25 cellular contexts compared by ENCODE assay signal in genomic region chr2:3453196-3453845, GRCh38.
DNase-seq lines count a peak whose midpoint lies in the region; ATAC-seq and TF ChIP-seq lines count a peak whose summit lies in the region.
"Had no signal": no experiment of that assay in that cellular context is flagged by ENCODE, and none has a peak within 500 bp of the region (broad histone marks: within the 10 kb centered on the region; RNA-seq: fewer than 3 reads in every experiment).

No MANE protein-coding gene starts in this region.

- no peaks in the 10 kb centered on the region for H3K9me3 ChIP-seq in body of pancreas
- no peaks in the 10 kb centered on the region for H3K9me3 ChIP-seq in right cardiac atrium (ENCODE audit: control insufficient read depth, low read length)
- H3K9me3 ChIP-seq: A549 had no signal

- intact Hi-C loops in body of pancreas (cut with DNase I) (no loop called here), right cardiac atrium (cut with DNase I) (no loop called here), sciatic nerve (cut with DNase I) (no loop called here)

- H3K36me3 ChIP-seq in body of pancreas (replicated peaks in 1 of 2; ENCODE audit: insufficient read depth in 1 of 2, low read depth in 2 of 2) = peaks cover 0 to 10% of the 10 kb centered on the region in 2 donors

- ATAC-seq in activated CD8-positive, alpha-beta memory T cell treated with anti-CD3 and anti-CD28 coated beads, Interleukin-2, amount 10 ng/mL, durations not matched to agents 7 days and 5 days = no peak
- ATAC-seq in body of pancreas (peak; percentile 30), right cardiac atrium (peak; percentile 12 to 35), sciatic nerve (peak; percentile 25)
- ATAC-seq in naive thymus-derived CD8-positive, alpha-beta T cell = no peak
- ATAC-seq: A549; activated T-helper 17 cell treated with anti-CD3 and anti-CD28 coated beads, Interleukin-2, amount 50 U/mL, for 72 hours; left colon had no signal

- peaks cover 5% of the 10 kb centered on the region for H3K36me3 Mint-ChIP-seq in activated CD8-positive, alpha-beta memory T cell treated with anti-CD3 and anti-CD28 coated beads, Interleukin-2, amount 10 ng/mL, durations not matched to agents 7 days and 5 days
- H3K36me3 Mint-ChIP-seq in naive thymus-derived CD8-positive, alpha-beta T cell = peaks cover 0 to 70% (median 19%) of the 10 kb centered on the region in 3 donors

- H3K27me3 ChIP-seq in body of pancreas (no peaks in the 10 kb centered on the region), right cardiac atrium (ENCODE audit: control insufficient read depth, insufficient read depth) (no peaks in the 10 kb centered on the region)

- CTCF ChIA-PET in activated CD8-positive, alpha-beta memory T cell treated with anti-CD3 and anti-CD28 coated beads, Interleukin-2, amount 10 ng/mL, durations not matched to agents 7 days and 5 days (lab: Charles Lee) = interaction anchor here (1.1 kb wide), 1 partner anchor 9 kb away, joined by 5 read pairs; no protein-coding TSS in a partner anchor

- no peak for TF ChIP-seq CTCF in body of pancreas (IDR thresholded peaks at IDR 0.05)

- no peak for TF ChIP-seq POLR2A in body of pancreas (IDR thresholded peaks at IDR 0.05)

- no peak overlapping the region for H3K4me3 ChIP-seq in body of pancreas
- H3K4me3 ChIP-seq in right cardiac atrium (ENCODE audit: low read length) = no peak overlapping the region
- H3K4me3 ChIP-seq: A549 had no signal

- POLR2A ChIA-PET in naive thymus-derived CD8-positive, alpha-beta T cell (lab: Charles Lee) = no interaction called here

- no peaks in the 10 kb centered on the region for H3K4me1 ChIP-seq in body of pancreas
- peaks cover 3% of the 10 kb centered on the region for H3K4me1 ChIP-seq in right cardiac atrium (ENCODE audit: control insufficient read depth, insufficient read depth, low read length)
- H3K4me1 ChIP-seq: A549 had no signal

- H3K27ac Mint-ChIP-seq in activated CD8-positive, alpha-beta memory T cell treated with anti-CD3 and anti-CD28 coated beads, Interleukin-2, amount 10 ng/mL, durations not matched to agents 7 days and 5 days = no peak overlapping the region
- H3K27ac Mint-ChIP-seq in naive thymus-derived CD8-positive, alpha-beta T cell = peak overlapping the region in 3 of 10 donors; percentile 7 to 72 (median 34)
- H3K27ac Mint-ChIP-seq: activated naive CD8-positive, alpha-beta T cell treated with anti-CD3 and anti-CD28 coated beads for 36 hours; activated T-helper 17 cell treated with anti-CD3 and anti-CD28 coated beads, Interleukin-2, amount 50 U/mL, for 72 hours had no signal

- H3K9me3 Mint-ChIP-seq in activated CD8-positive, alpha-beta memory T cell treated with anti-CD3 and anti-CD28 coated beads, Interleukin-2, amount 10 ng/mL, durations not matched to agents 7 days and 5 days (ENCODE audit: low read depth) = no peaks in the 10 kb centered on the region
- H3K9me3 Mint-ChIP-seq in naive thymus-derived CD8-positive, alpha-beta T cell = no peaks in the 10 kb centered on the region
- H3K9me3 Mint-ChIP-seq: activated naive CD8-positive, alpha-beta T cell treated with anti-CD3 and anti-CD28 coated beads for 36 hours; activated T-helper 17 cell treated with anti-CD3 and anti-CD28 coated beads, Interleukin-2, amount 50 U/mL, for 72 hours; nephron had no signal

- H3K4me3 Mint-ChIP-seq in activated CD8-positive, alpha-beta memory T cell treated with anti-CD3 and anti-CD28 coated beads, Interleukin-2, amount 10 ng/mL, durations not matched to agents 7 days and 5 days = no peak overlapping the region
- H3K4me3 Mint-ChIP-seq in naive thymus-derived CD8-positive, alpha-beta T cell = no peak overlapping the region
- H3K4me3 Mint-ChIP-seq: activated naive CD8-positive, alpha-beta T cell treated with anti-CD3 and anti-CD28 coated beads for 36 hours; activated T-helper 17 cell treated with anti-CD3 and anti-CD28 coated beads, Interleukin-2, amount 50 U/mL, for 72 hours; nephron had no signal

- no peaks in the 10 kb centered on the region for H3K4me1 Mint-ChIP-seq in activated CD8-positive, alpha-beta memory T cell treated with anti-CD3 and anti-CD28 coated beads, Interleukin-2, amount 10 ng/mL, durations not matched to agents 7 days and 5 days
- H3K4me1 Mint-ChIP-seq in naive thymus-derived CD8-positive, alpha-beta T cell = peaks cover 0 to 5% (median 2%) of the 10 kb centered on the region in 4 donors
- H3K4me1 Mint-ChIP-seq: activated naive CD8-positive, alpha-beta T cell treated with anti-CD3 and anti-CD28 coated beads for 36 hours; activated T-helper 17 cell treated with anti-CD3 and anti-CD28 coated beads, Interleukin-2, amount 50 U/mL, for 72 hours had no signal

- H3K27ac ChIP-seq in body of pancreas = no peak overlapping the region
- no peak overlapping the region for H3K27ac ChIP-seq in right cardiac atrium (ENCODE audit: low read length)
- H3K27ac ChIP-seq: A549 had no signal

- WGBS in body of pancreas, 2 donors = 80 to 88% methylated on average over 18 of the region's 20 CpGs
- 58% methylated on average over 20 of the region's 20 CpGs for WGBS in right cardiac atrium

- no peaks in the 10 kb centered on the region for H3K27me3 Mint-ChIP-seq in activated CD8-positive, alpha-beta memory T cell treated with anti-CD3 and anti-CD28 coated beads, Interleukin-2, amount 10 ng/mL, durations not matched to agents 7 days and 5 days
- H3K27me3 Mint-ChIP-seq in naive thymus-derived CD8-positive, alpha-beta T cell = no peaks in the 10 kb centered on the region
- H3K27me3 Mint-ChIP-seq: activated naive CD8-positive, alpha-beta T cell treated with anti-CD3 and anti-CD28 coated beads for 36 hours; activated T-helper 17 cell treated with anti-CD3 and anti-CD28 coated beads, Interleukin-2, amount 50 U/mL, for 72 hours had no signal

- peak; percentile 39 for DNase-seq in activated CD8-positive, alpha-beta memory T cell treated with anti-CD3 and anti-CD28 coated beads, Interleukin-2, amount 50 U/mL, for 48 hours
- no peak for DNase-seq in activated CD8-positive, alpha-beta memory T cell treated with anti-CD3 and anti-CD28 coated beads, Interleukin-2, amount 10 ng/mL, durations not matched to agents 7 days and 5 days
- DNase-seq in body of pancreas (no peak), right cardiac atrium (no peak), sciatic nerve (ENCODE audit: low spot score) (no peak), NCI-H226 (no peak), HT-29 (ENCODE audit: low spot score) (no peak)
- no peak for DNase-seq in naive thymus-derived CD8-positive, alpha-beta T cell
- DNase-seq: activated naive CD8-positive, alpha-beta T cell treated with anti-CD3 and anti-CD28 coated beads for 36 hours; cortex of kidney; DND-41; Kasumi-1; left colon; midbrain; NCI-H1694 treated with DMSO at 0.1 percent for 48 hours; NCI-H82; OCI-M1; SHP77 treated with DMSO at 0.1 percent for 48 hours; small intestine; stimulated activated CD4-positive, alpha-beta T cell treated with anti-CD3 and anti-CD28 coated beads, Interleukin-2, amount 100 ng/mL, for 48 hours; stimulated activated naive CD4-positive, alpha-beta T cell; SW 1271 had no signal

Comparison
In these comparisons a context has a peak if more than half of its experiments do, and no peak if none do; other contexts are left out.
1. ATAC-seq: peak in body of pancreas (single experiment), right cardiac atrium (2 of 2) and sciatic nerve (single experiment); none in activated CD8-positive, alpha-beta memory T cell treated with anti-CD3 and anti-CD28 coated beads, Interleukin-2, amount 10 ng/mL, durations not matched to agents 7 days and 5 days (single experiment) and naive thymus-derived CD8-positive, alpha-beta T cell (0 of 2).